Comparison of ENCODE assay signal across 14 cellular contexts in the genomic region with DNA sequence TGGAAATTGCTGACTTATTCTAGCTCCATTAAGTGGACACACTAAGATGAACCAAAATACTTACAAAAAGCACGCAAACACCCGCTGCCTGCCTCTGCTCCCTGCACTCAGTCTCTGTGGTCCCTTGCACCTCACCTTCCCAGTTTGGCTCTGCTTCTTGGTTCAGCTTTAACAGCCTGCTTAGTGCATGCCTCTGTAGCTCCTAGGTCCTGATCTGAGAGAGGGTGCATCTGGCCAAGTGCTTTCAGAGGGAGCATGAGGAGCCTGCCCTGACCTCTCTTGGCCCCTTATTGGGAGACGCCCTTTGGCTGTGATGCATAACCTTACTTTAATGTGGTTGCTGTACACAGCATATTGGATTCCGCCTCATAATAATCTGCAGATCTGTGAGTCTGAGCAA. TPM values are rescaled to one million over a fixed set of nuclear protein-coding genes. Genes with fewer than 3 reads are reported as not detected.
DNase-seq lines count a peak whose midpoint lies in the region; ATAC-seq and TF ChIP-seq lines count a peak whose summit lies in the region.
"Had no signal": no experiment of that assay in that cellular context is flagged by ENCODE, and none has a peak within 500 bp of the region (broad histone marks: within the 10 kb centered on the region; RNA-seq: fewer than 3 reads in every experiment).

No MANE protein-coding gene starts in this region.

- BruUV-seq in Caco-2 (replicated peaks; lab: Mats Ljungman, UMichigan), result TSS peak; percentile 49

- peak overlapping the region; percentile 54 for H3K4me3 Mint-ChIP-seq in Caco-2 (ENCODE audit: unreplicated experiment)

- H3K36me3 Mint-ChIP-seq in Caco-2 (ENCODE audit: insufficient read depth, unreplicated experiment), result no peaks in the 10 kb centered on the region

- peak overlapping the region; percentile 32 for H3K4me2 ChIP-seq in smooth muscle cell
- H3K4me2 ChIP-seq: BLaER1, SK-N-SH had no signal

- H3F3A ChIP-seq in smooth muscle cell (ENCODE audit: low read depth), result peaks cover 6% of the 10 kb centered on the region

- H3K9me3 ChIP-seq in Caco-2, result no peaks in the 10 kb centered on the region
- no peaks in the 10 kb centered on the region for H3K9me3 ChIP-seq in RWPE2 (ENCODE audit: severe bottlenecking)
- H3K9me3 ChIP-seq in smooth muscle cell (replicated peaks; ENCODE audit: low read depth), result no peaks in the 10 kb centered on the region
- H3K9me3 ChIP-seq: BLaER1, SK-N-SH had no signal

- no peak overlapping the region for H3K4me3 ChIP-seq in Caco-2 (ENCODE audit: low read depth, low read length)
- no peak overlapping the region for H3K4me3 ChIP-seq in RWPE2 (ENCODE audit: severe bottlenecking)
- H3K4me3 ChIP-seq in smooth muscle cell, result no peak overlapping the region
- H3K4me3 ChIP-seq: BLaER1 had no signal

- H3K4me1 Mint-ChIP-seq in Caco-2 (ENCODE audit: low read depth, unreplicated experiment), result peaks cover 48% of the 10 kb centered on the region

- intact Hi-C loops in Caco-2 (cut with micrococcal nuclease; ENCODE audit: unreplicated experiment), result no loop called here

- peak overlapping the region; percentile 0 for H3K9ac ChIP-seq in smooth muscle cell (ENCODE audit: low read depth)
- H3K9ac ChIP-seq: BLaER1, SK-N-SH had no signal

- no peaks in the 10 kb centered on the region for H3K36me3 ChIP-seq in Caco-2 (ENCODE audit: control insufficient read depth, insufficient read depth, low read length)
- H3K36me3 ChIP-seq in RWPE2 (ENCODE audit: low read depth), result no peaks in the 10 kb centered on the region
- H3K36me3 ChIP-seq in smooth muscle cell (ENCODE audit: low read depth), result no peaks in the 10 kb centered on the region
- H3K36me3 ChIP-seq: BLaER1 had no signal

- H3K27me3 ChIP-seq in Caco-2 (replicated peaks; ENCODE audit: control insufficient read depth, insufficient read depth, low read length) (no peaks in the 10 kb centered on the region), RWPE2 (ENCODE audit: insufficient read depth, poor library complexity, severe bottlenecking) (no peaks in the 10 kb centered on the region), smooth muscle cell (ENCODE audit: low read depth) (no peaks in the 10 kb centered on the region)
- H3K27me3 ChIP-seq: BLaER1 had no signal

- no peaks in the 10 kb centered on the region for H3K9me3 Mint-ChIP-seq in Caco-2 (ENCODE audit: unreplicated experiment)

- ATAC-seq in RWPE2 (ENCODE audit: low read depth) (no peak), HG03520 (IDR thresholded peaks at IDR 0.05; ENCODE audit: unreplicated experiment) (no peak), GM21423 (IDR thresholded peaks at IDR 0.05; ENCODE audit: unreplicated experiment) (no peak)

- DNase-seq in Caco-2 (no peak), RWPE2 (ENCODE audit: low spot score) (peak; percentile 23), glomerular visceral epithelial cell (ENCODE audit: extremely low spot score) (peak; percentile 68), smooth muscle cell (lab: John Stamatoyannopoulos, UW; ENCODE audit: unreplicated experiment) (no peak), OCI-M1 (lab: John Stamatoyannopoulos, UW) (no peak), iPS-NIHi11 (ENCODE audit: low spot score) (no peak)
- DNase-seq: MV-4-11, NCI-H1436, NCI-H2081, NCI-H510A treated with DMSO at 0.1 percent for 48 hours, SK-N-SH had no signal

- H3K27ac ChIP-seq in RWPE2 (ENCODE audit: poor library complexity, severe bottlenecking), result peak overlapping the region; percentile 92
- H3K27ac ChIP-seq in smooth muscle cell (ENCODE audit: low read depth), result peak overlapping the region; percentile 81
- H3K27ac ChIP-seq: BLaER1 had no signal

- WGBS in smooth muscle cell (ENCODE audit: low lambda C conversion rate), result 46% methylated on average over 4 of the region's 4 CpGs

- H3K4me1 ChIP-seq in Caco-2 (peaks cover 59% of the 10 kb centered on the region), RWPE2 (ENCODE audit: insufficient read depth, poor library complexity, severe bottlenecking) (peaks cover 38% of the 10 kb centered on the region), smooth muscle cell (ENCODE audit: low read depth) (peaks cover 8% of the 10 kb centered on the region)

- no peaks in the 10 kb centered on the region for H3K79me2 ChIP-seq in smooth muscle cell (ENCODE audit: low read depth)

- TF ChIP-seq CTCF in Caco-2 (IDR thresholded peaks at IDR 0.05; ENCODE audit: insufficient read depth in 1 of 2, low read depth in 1 of 2, low read length in 1 of 2, severe bottlenecking in 1 of 2, unreplicated experiment in 1 of 2), result no peak
- TF ChIP-seq CTCF in RWPE2 (IDR thresholded peaks at IDR 0.05; ENCODE audit: poor library complexity, severe bottlenecking), result no peak
- no peak for TF ChIP-seq CTCF in smooth muscle cell (IDR thresholded peaks at IDR 0.05; ENCODE audit: borderline replicate concordance, insufficient read depth, poor library complexity, severe bottlenecking)

- no peaks in the 10 kb centered on the region for H3K27me3 Mint-ChIP-seq in Caco-2 (ENCODE audit: insufficient read depth, unreplicated experiment)

- H4K20me1 ChIP-seq in smooth muscle cell (ENCODE audit: low read depth), result no peaks in the 10 kb centered on the region
- H4K20me1 ChIP-seq: BLaER1 had no signal

- peak overlapping the region; percentile 75 for H3K27ac Mint-ChIP-seq in Caco-2 (ENCODE audit: unreplicated experiment)

- no peak overlapping the region for H2AFZ ChIP-seq in smooth muscle cell (ENCODE audit: low read depth)

- POLR2A ChIA-PET in Caco-2 (lab: Charles Lee), result no interaction called here

- CTCF ChIA-PET in Caco-2 (lab: Charles Lee), result interaction anchor here (1.2 kb wide), 1 partner anchor 48 kb away, joined by 5 read pairs; no protein-coding TSS in a partner anchor

RNA-seq across cellular contexts. Expression of gene ATP10A, which starts 21.2 kb away (rescaled TPM):
- total RNA-seq in Caco-2 (2022), result not detected in 2 replicates
- total RNA-seq in smooth muscle cell, result 10.6 and 25.7 TPM in 2 replicates
- polyA plus RNA-seq in smooth muscle cell, result 6.6 and 12.3 TPM in 2 replicates
- polyA plus RNA-seq: SK-N-SH had no signal

Comparison
In these comparisons a context has a peak if more than half of its experiments do, and no peak if none do; other contexts are left out.
1. DNase-seq: peak in RWPE2 (single experiment) and glomerular visceral epithelial cell (single experiment); none in Caco-2 (0 of 2), smooth muscle cell (single experiment), OCI-M1 (single experiment) and iPS-NIHi11 (single experiment).
2. RNA of gene ATP10A, which starts 21.2 kb away (total RNA-seq): 10.6 to 25.7 TPM in smooth muscle cell; not detected in Caco-2; every median in the first group is over 10 times any median in the second.